9 cellular contexts compared by ENCODE assay signal in the genomic region with DNA sequence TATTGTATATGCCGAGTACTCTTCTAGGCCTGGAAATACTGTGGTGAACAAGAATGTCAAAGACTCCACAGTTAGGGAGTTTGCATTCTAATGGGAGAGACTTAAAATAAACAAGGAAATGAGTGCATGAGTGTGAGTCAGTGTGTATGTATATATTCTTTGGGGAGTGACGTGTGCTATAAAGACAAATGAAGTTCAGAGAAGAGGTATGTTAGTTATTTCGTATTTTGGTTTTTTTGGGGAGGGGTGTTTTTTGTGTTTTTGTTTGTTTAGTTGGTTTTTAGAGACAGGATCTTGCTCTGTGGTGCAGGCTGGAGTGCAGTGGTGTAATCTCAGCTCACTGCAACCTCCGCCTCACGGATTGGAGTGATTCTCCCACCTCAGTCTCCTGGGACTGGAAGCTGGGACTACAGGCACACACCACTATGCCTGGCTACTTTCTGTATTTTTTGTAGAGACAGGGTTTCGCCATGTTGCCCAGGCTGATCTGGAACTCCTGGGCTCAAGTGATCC.
A peak's percentile ranks its signal among the peaks of the same experiment; 100 is the strongest.
DNase-seq lines count a peak whose midpoint lies in the region; ATAC-seq, FAIRE-seq and TF ChIP-seq lines count a peak whose summit lies in the region.
"Had no signal": no experiment of that assay in that cellular context is flagged by ENCODE, and none has a peak within 500 bp of the region (broad histone marks: within the 10 kb centered on the region; RNA-seq: fewer than 3 reads in every experiment).

No MANE protein-coding gene starts in this region.

- peak overlapping the region; percentile 77 for H3K9ac ChIP-seq in astrocyte (ENCODE audit: low read length)

- no peaks in the 10 kb centered on the region for H3K9me3 ChIP-seq in astrocyte (ENCODE audit: insufficient read depth, low read depth, low read length)

- peak overlapping the region; percentile 80 for H3K4me2 ChIP-seq in astrocyte (ENCODE audit: low read length)

- H2AFZ ChIP-seq in astrocyte (ENCODE audit: low read depth, low read length): no peak overlapping the region

- no peak overlapping the region for H3K4me3 Mint-ChIP-seq in astrocyte (ENCODE audit: unreplicated experiment)
- no peak overlapping the region for H3K4me3 Mint-ChIP-seq in endothelial cell (ENCODE audit: unreplicated experiment)
- H3K4me3 Mint-ChIP-seq: CD4-positive, alpha-beta T cell had no signal

- no peaks in the 10 kb centered on the region for H3K36me3 Mint-ChIP-seq in astrocyte (ENCODE audit: low read depth, unreplicated experiment)
- H3K36me3 Mint-ChIP-seq in endothelial cell (ENCODE audit: low read depth, unreplicated experiment): no peaks in the 10 kb centered on the region

- no peaks in the 10 kb centered on the region for H3K36me3 ChIP-seq in astrocyte (ENCODE audit: insufficient read depth, low read length)
- H3K36me3 ChIP-seq in kidney epithelial cell (ENCODE audit: control insufficient read depth, insufficient read depth, low read length): no peaks in the 10 kb centered on the region

- peak overlapping the region; percentile 21 for H3K27ac Mint-ChIP-seq in astrocyte (ENCODE audit: unreplicated experiment)
- H3K27ac Mint-ChIP-seq in endothelial cell (ENCODE audit: unreplicated experiment): no peak overlapping the region
- H3K27ac Mint-ChIP-seq: CD4-positive, alpha-beta T cell had no signal

- H4K20me1 ChIP-seq in astrocyte (ENCODE audit: insufficient read depth, low read length): peaks cover 6% of the 10 kb centered on the region

- H3K27me3 Mint-ChIP-seq in astrocyte (ENCODE audit: low read depth, unreplicated experiment) (no peaks in the 10 kb centered on the region), endothelial cell (ENCODE audit: unreplicated experiment) (peaks cover 2% of the 10 kb centered on the region)
- H3K27me3 Mint-ChIP-seq: CD4-positive, alpha-beta T cell had no signal

- peak; percentile 26 for FAIRE-seq in astrocyte (lab: Jason Lieb, UNC)

- peaks cover 74% of the 10 kb centered on the region for H3K79me2 ChIP-seq in astrocyte (ENCODE audit: insufficient read depth, low read length)

- H3K27ac ChIP-seq in 22Rv1 (0 out of 2 replicates have a peak overlapping the region, but pooled peaks have one; percentile 5), astrocyte (ENCODE audit: low read depth, low read length) (peak overlapping the region; percentile 96)

- H3K9me3 Mint-ChIP-seq in astrocyte (ENCODE audit: unreplicated experiment) (no peaks in the 10 kb centered on the region), endothelial cell (ENCODE audit: unreplicated experiment) (no peaks in the 10 kb centered on the region)
- H3K9me3 Mint-ChIP-seq: CD4-positive, alpha-beta T cell had no signal

- H3K27me3 ChIP-seq in astrocyte (ENCODE audit: insufficient read depth, low read length) (no peaks in the 10 kb centered on the region), kidney epithelial cell (ENCODE audit: control insufficient read depth, insufficient read depth, low read length) (no peaks in the 10 kb centered on the region)

- DNase-seq in astrocyte (ENCODE audit: low read depth): peak; percentile 97
- DNase-seq in kidney epithelial cell (ENCODE audit: low read depth): peak; percentile 67
- no peak for DNase-seq in endothelial cell (ENCODE audit: low spot score)
- DNase-seq in activated naive CD4-positive, alpha-beta T cell treated with anti-CD3 and anti-CD28 coated beads, Interleukin-2, amount 50 U/mL, for 16 hours: no peak
- no peak for DNase-seq in NCI-H2196 (lab: John Stamatoyannopoulos, UW; ENCODE audit: unreplicated experiment)
- DNase-seq: CD4-positive, alpha-beta T cell had no signal

- TF ChIP-seq CTCF in 22Rv1 (IDR thresholded peaks at IDR 0.05): no peak
- no peak for TF ChIP-seq CTCF in astrocyte (IDR thresholded peaks at IDR 0.05; ENCODE audit: insufficient read depth, low read depth, low read length)
- TF ChIP-seq CTCF in kidney epithelial cell (IDR thresholded peaks at IDR 0.05; ENCODE audit: insufficient read depth, low read length, poor library complexity, severe bottlenecking): no peak
- TF ChIP-seq CTCF in endothelial cell (IDR thresholded peaks at IDR 0.05; ENCODE audit: unreplicated experiment): no peak

- ATAC-seq in HG02798 (IDR thresholded peaks at IDR 0.05; ENCODE audit: poor library complexity, unreplicated experiment) (peak; percentile 7), HG03280 (IDR thresholded peaks at IDR 0.05; ENCODE audit: unreplicated experiment) (no peak)

- no peak overlapping the region for H3K4me3 ChIP-seq in astrocyte (ENCODE audit: insufficient read depth, low read depth, low read length)
- H3K4me3 ChIP-seq in kidney epithelial cell (ENCODE audit: low read depth, low read length): no peak overlapping the region

- peaks cover 41% of the 10 kb centered on the region for H3K4me1 ChIP-seq in astrocyte (ENCODE audit: insufficient read depth, low read length)

- peaks cover 55% of the 10 kb centered on the region for H3K4me1 Mint-ChIP-seq in astrocyte (ENCODE audit: low read depth, unreplicated experiment)
- H3K4me1 Mint-ChIP-seq in endothelial cell (ENCODE audit: unreplicated experiment): peaks cover 32% of the 10 kb centered on the region

Comparison
In these comparisons a context has a peak if more than half of its experiments do, and no peak if none do; other contexts are left out.
1. DNase-seq: peak in astrocyte (single experiment) and kidney epithelial cell (single experiment); none in endothelial cell (single experiment), activated naive CD4-positive, alpha-beta T cell treated with anti-CD3 and anti-CD28 coated beads, Interleukin-2, amount 50 U/mL, for 16 hours (single experiment) and NCI-H2196 (single experiment).